Comparison of ENCODE assay signal across 25 cellular contexts in genomic region chr15:42507514-42507913, GRCh38.
"Had no signal": no experiment of that assay in that cellular context is flagged by ENCODE, and none has a peak within 500 bp of the region (broad histone marks: within the 10 kb centered on the region; RNA-seq: fewer than 3 reads in every experiment).

No MANE protein-coding gene starts in this region.

- H3K4me3 ChIP-seq: dorsolateral prefrontal cortex, neural progenitor cell, thyroid gland had no signal

- H3K36me3 ChIP-seq: neural progenitor cell, thyroid gland had no signal

- H3K9ac ChIP-seq: neural progenitor cell had no signal

- H3K4me1 ChIP-seq: neural progenitor cell had no signal

- H3K4me2 ChIP-seq: neural progenitor cell had no signal

- H3K27ac Mint-ChIP-seq: activated B cell treated with CpG ODN at 0.5 μM for 24 hours; activated CD4-positive, alpha-beta memory T cell treated with anti-CD3 and anti-CD28 coated beads, Interleukin-2, amount 10 ng/mL, durations not matched to agents 7 days and 5 days; activated CD8-positive, alpha-beta memory T cell treated with anti-CD3 and anti-CD28 coated beads, Interleukin-2, amount 10 ng/mL, durations not matched to agents 7 days and 5 days; activated naive CD8-positive, alpha-beta T cell treated with anti-CD3 and anti-CD28 coated beads, Interleukin-2, amount 10 ng/mL, durations not matched to agents 7 days and 5 days; activated T-helper 17 cell treated with anti-CD3 and anti-CD28 coated beads, Interleukin-2, amount 50 U/mL, for 72 hours; neural progenitor cell; progenitor cell of endocrine pancreas; T-helper 2 cell treated with Interferon-gamma antibody and Interleukin-4, amounts not matched to agents 5 μg/mL and 100 μg/mL, for 36 hours had no signal

- FAIRE-seq: keratinocyte, TTC549 had no signal

- H3K9me3 Mint-ChIP-seq: activated B cell treated with CpG ODN at 0.5 μM for 24 hours; activated CD4-positive, alpha-beta memory T cell treated with anti-CD3 and anti-CD28 coated beads, Interleukin-2, amount 10 ng/mL, durations not matched to agents 7 days and 5 days; activated naive CD8-positive, alpha-beta T cell treated with anti-CD3 and anti-CD28 coated beads, Interleukin-2, amount 10 ng/mL, durations not matched to agents 7 days and 5 days; activated T-helper 17 cell treated with anti-CD3 and anti-CD28 coated beads, Interleukin-2, amount 50 U/mL, for 72 hours; brain; naive B cell; neural progenitor cell; T-helper 2 cell treated with Interferon-gamma antibody and Interleukin-4, amounts not matched to agents 5 μg/mL and 100 μg/mL, for 36 hours had no signal

- H3K9me3 ChIP-seq: thyroid gland had no signal

- H3K27ac ChIP-seq: epithelial cell of prostate, foreskin keratinocyte, neural progenitor cell, thyroid gland had no signal

- DNase-seq: activated B cell treated with CpG ODN at 0.5 μM for 24 hours; activated CD4-positive, alpha-beta memory T cell treated with anti-CD3 and anti-CD28 coated beads, Interleukin-2, amount 10 ng/mL, durations not matched to agents 7 days and 5 days; activated CD4-positive, alpha-beta T cell treated with anti-CD3 and anti-CD28 coated beads for 48 hours; activated CD8-positive, alpha-beta memory T cell treated with anti-CD3 and anti-CD28 coated beads, Interleukin-2, amount 10 ng/mL, durations not matched to agents 7 days and 5 days; activated naive CD4-positive, alpha-beta T cell; activated naive CD8-positive, alpha-beta T cell treated with anti-CD3 and anti-CD28 coated beads, Interleukin-2, amount 10 ng/mL, durations not matched to agents 7 days and 5 days; anterior cingulate cortex; caudate nucleus; dorsolateral prefrontal cortex; foreskin keratinocyte; mammary epithelial cell; naive B cell; stimulated activated CD4-positive, alpha-beta T cell treated with anti-CD3 and anti-CD28 coated beads, Interleukin-12 subunit alpha, Interleukin-12 subunit beta, amount 100 ng/mL, for 4 hours; stimulated activated CD4-positive, alpha-beta T cell treated with anti-CD3 and anti-CD28 coated beads, Interleukin-1b, Interleukin-23, amount 100 ng/mL, for 48 hours; stimulated activated CD8-positive, alpha-beta memory T cell treated with anti-CD3 and anti-CD28 coated beads, Interleukin-4, amount 100 ng/mL, for 48 hours; stimulated activated naive CD4-positive, alpha-beta T cell; thyroid gland had no signal

- H3K27me3 ChIP-seq: dorsolateral prefrontal cortex, foreskin keratinocyte, neural progenitor cell, thyroid gland had no signal

- H3K36me3 Mint-ChIP-seq: naive B cell had no signal

- H2AFZ ChIP-seq: neural progenitor cell had no signal

- ATAC-seq: activated CD8-positive, alpha-beta memory T cell treated with anti-CD3 and anti-CD28 coated beads, Interleukin-2, amount 10 ng/mL, durations not matched to agents 7 days and 5 days; activated T-helper 17 cell treated with anti-CD3 and anti-CD28 coated beads, Interleukin-2, amount 50 U/mL, for 72 hours; foreskin keratinocyte had no signal

- H3K27me3 Mint-ChIP-seq: activated B cell treated with CpG ODN at 0.5 μM for 24 hours; activated CD4-positive, alpha-beta memory T cell treated with anti-CD3 and anti-CD28 coated beads, Interleukin-2, amount 10 ng/mL, durations not matched to agents 7 days and 5 days; activated CD8-positive, alpha-beta memory T cell treated with anti-CD3 and anti-CD28 coated beads, Interleukin-2, amount 10 ng/mL, durations not matched to agents 7 days and 5 days; activated naive CD8-positive, alpha-beta T cell treated with anti-CD3 and anti-CD28 coated beads, Interleukin-2, amount 10 ng/mL, durations not matched to agents 7 days and 5 days; activated T-helper 17 cell treated with anti-CD3 and anti-CD28 coated beads, Interleukin-2, amount 50 U/mL, for 72 hours; brain; naive B cell; progenitor cell of endocrine pancreas had no signal

- H3K4me3 Mint-ChIP-seq: activated B cell treated with CpG ODN at 0.5 μM for 24 hours; activated CD4-positive, alpha-beta memory T cell treated with anti-CD3 and anti-CD28 coated beads, Interleukin-2, amount 10 ng/mL, durations not matched to agents 7 days and 5 days; activated CD8-positive, alpha-beta memory T cell treated with anti-CD3 and anti-CD28 coated beads, Interleukin-2, amount 10 ng/mL, durations not matched to agents 7 days and 5 days; activated naive CD8-positive, alpha-beta T cell treated with anti-CD3 and anti-CD28 coated beads, Interleukin-2, amount 10 ng/mL, durations not matched to agents 7 days and 5 days; activated T-helper 17 cell treated with anti-CD3 and anti-CD28 coated beads, Interleukin-2, amount 50 U/mL, for 72 hours; brain; naive B cell; neural progenitor cell; T-helper 2 cell treated with Interferon-gamma antibody and Interleukin-4, amounts not matched to agents 5 μg/mL and 100 μg/mL, for 36 hours had no signal

- H3K4me1 Mint-ChIP-seq: activated CD4-positive, alpha-beta memory T cell treated with anti-CD3 and anti-CD28 coated beads, Interleukin-2, amount 10 ng/mL, durations not matched to agents 7 days and 5 days; activated CD8-positive, alpha-beta memory T cell treated with anti-CD3 and anti-CD28 coated beads, Interleukin-2, amount 10 ng/mL, durations not matched to agents 7 days and 5 days; activated T-helper 17 cell treated with anti-CD3 and anti-CD28 coated beads, Interleukin-2, amount 50 U/mL, for 72 hours; brain had no signal
